In genomic region chr16:11329080-11329491, GRCh38 we compare ENCODE assay signal across 8 cellular contexts. TPM values are rescaled to one million over a fixed set of nuclear protein-coding genes. Genes with fewer than 3 reads are reported as not detected.
DNase-seq lines count a peak whose midpoint lies in the region; ATAC-seq and TF ChIP-seq lines count a peak whose summit lies in the region.

No MANE protein-coding gene starts in this region.

- H3K36me3 Mint-ChIP-seq in activated CD4-positive, alpha-beta memory T cell treated with anti-CD3 and anti-CD28 coated beads, Interleukin-2, amount 10 ng/mL, durations not matched to agents 7 days and 5 days (ENCODE audit: low read depth): peaks cover 9% of the 10 kb centered on the region

- CTCF ChIA-PET in HEK293 (lab: Yijun Ruan, JAX): no interaction called here
- CTCF ChIA-PET in activated CD4-positive, alpha-beta memory T cell treated with anti-CD3 and anti-CD28 coated beads, Interleukin-2, amount 10 ng/mL, durations not matched to agents 7 days and 5 days (lab: Charles Lee): interaction anchor here (0.7 to 1.0 kb wide), 3 partner anchors 43 to 73 kb away, joined by 3 to 4 read pairs (median 3); partner anchors contain the start of gene SOCS1

- H3K4me3 ChIP-seq in DND-41 (ENCODE audit: low read depth in 1 of 2, low read length in 2 of 2): no peak overlapping the region
- no peak overlapping the region for H3K4me3 ChIP-seq in HEK293 (ENCODE audit: low read depth, low read length)
- no peak overlapping the region for H3K4me3 ChIP-seq in mucosa of descending colon

- peak overlapping the region; percentile 30; the same call in 1 of the 2 replicates for H3K4me2 ChIP-seq in DND-41 (ENCODE audit: insufficient read depth, low read length)

- H3K79me2 ChIP-seq in DND-41 (ENCODE audit: insufficient read depth, low read length): no peaks in the 10 kb centered on the region

- DNase-seq in DND-41: no peak
- DNase-seq in activated CD4-positive, alpha-beta memory T cell treated with anti-CD3 and anti-CD28 coated beads, Interleukin-2, amount 10 ng/mL, durations not matched to agents 7 days and 5 days: no peak
- DNase-seq in mucosa of descending colon: no peak
- DNase-seq in NCI-H2171 (lab: John Stamatoyannopoulos, UW): no peak
- DNase-seq in AML-193 (lab: John Stamatoyannopoulos, UW): no peak
- DNase-seq in HUDEP-2 (lab: John Stamatoyannopoulos, UW; ENCODE audit: unreplicated experiment in 76 of 76): no peak

- peaks cover 16% of the 10 kb centered on the region for H3K27me3 Mint-ChIP-seq in activated CD4-positive, alpha-beta memory T cell treated with anti-CD3 and anti-CD28 coated beads, Interleukin-2, amount 10 ng/mL, durations not matched to agents 7 days and 5 days

- H3K9me3 ChIP-seq in DND-41 (ENCODE audit: insufficient read depth, low read length, severe bottlenecking) (no peaks in the 10 kb centered on the region), HEK293 (ENCODE audit: control insufficient read depth, insufficient read depth, low read depth, low read length) (no peaks in the 10 kb centered on the region), mucosa of descending colon (no peaks in the 10 kb centered on the region)

- H3K27ac Mint-ChIP-seq in activated CD4-positive, alpha-beta memory T cell treated with anti-CD3 and anti-CD28 coated beads, Interleukin-2, amount 10 ng/mL, durations not matched to agents 7 days and 5 days: peak overlapping the region; percentile 74

- peaks cover 3% of the 10 kb centered on the region; the same call in 1 of the 2 replicates for H4K20me1 ChIP-seq in DND-41 (ENCODE audit: insufficient read depth, low read length)

- H3K27ac ChIP-seq in DND-41 (ENCODE audit: low read length): no peak overlapping the region
- H3K27ac ChIP-seq in HEK293 (ENCODE audit: extremely low read depth, low read depth, low read length): no peak overlapping the region

- POLR2A ChIA-PET in HEK293 (lab: Yijun Ruan, JAX): interaction anchor here (0.9 to 2.8 kb wide), 2 partner anchors 17 to 73 kb away, joined by 8 to 16 read pairs; partner anchors contain the start of gene SOCS1
- POLR2A ChIA-PET in activated CD4-positive, alpha-beta memory T cell treated with anti-CD3 and anti-CD28 coated beads, Interleukin-2, amount 10 ng/mL, durations not matched to agents 7 days and 5 days (lab: Charles Lee): interaction anchor here (0.9 to 2.4 kb wide), 9 partner anchors 9 to 73 kb away, joined by 3 to 18 read pairs (median 5); partner anchors contain the start of gene SOCS1

- intact Hi-C loops in mucosa of descending colon (cut with DNase I, micrococcal nuclease): no loop called here

- peak overlapping the region; percentile 64 for H3K4me3 Mint-ChIP-seq in activated CD4-positive, alpha-beta memory T cell treated with anti-CD3 and anti-CD28 coated beads, Interleukin-2, amount 10 ng/mL, durations not matched to agents 7 days and 5 days

- H3K4me1 ChIP-seq in DND-41 (ENCODE audit: insufficient read depth, low read length): peaks cover 17% of the 10 kb centered on the region
- no peaks in the 10 kb centered on the region for H3K4me1 ChIP-seq in HEK293 (ENCODE audit: control insufficient read depth, insufficient read depth, low read length)
- H3K4me1 ChIP-seq in mucosa of descending colon (ENCODE audit: low read depth): peaks cover 3% of the 10 kb centered on the region

- no peak overlapping the region for H3K9ac ChIP-seq in DND-41 (ENCODE audit: low read depth, low read length)

- TF ChIP-seq CTCF in DND-41 (IDR thresholded peaks at IDR 0.05; ENCODE audit: borderline replicate concordance, extremely low read depth, low read length, poor library complexity, severe bottlenecking): no peak
- no peak for TF ChIP-seq CTCF in HEK293 (tag by site-specific recombination; IDR thresholded peaks at IDR 0.05)
- TF ChIP-seq CTCF in mucosa of descending colon (IDR thresholded peaks at IDR 0.05): no peak

- ATAC-seq in DND-41 (ENCODE audit: insufficient read depth, low read depth) (0 out of 3 replicates have a peak, but pooled peaks have one; percentile 18), mucosa of descending colon (peak; percentile 18), GM21717 (IDR thresholded peaks at IDR 0.05; ENCODE audit: unreplicated experiment) (no peak)

- H3K27me3 ChIP-seq in DND-41 (ENCODE audit: insufficient read depth, low read length, poor library complexity): no peaks in the 10 kb centered on the region

- H3K36me3 ChIP-seq in DND-41 (ENCODE audit: insufficient read depth, low read length) (no peaks in the 10 kb centered on the region), HEK293 (ENCODE audit: control insufficient read depth in 2 of 2, insufficient read depth in 1 of 2, low read length in 2 of 2) (no peaks in the 10 kb centered on the region), mucosa of descending colon (ENCODE audit: low read depth) (no peaks in the 10 kb centered on the region)

- no peak overlapping the region for H2AFZ ChIP-seq in DND-41 (ENCODE audit: low read depth, low read length)

- H3K4me1 Mint-ChIP-seq in activated CD4-positive, alpha-beta memory T cell treated with anti-CD3 and anti-CD28 coated beads, Interleukin-2, amount 10 ng/mL, durations not matched to agents 7 days and 5 days: peaks cover 52% of the 10 kb centered on the region

- H3K9me3 Mint-ChIP-seq in activated CD4-positive, alpha-beta memory T cell treated with anti-CD3 and anti-CD28 coated beads, Interleukin-2, amount 10 ng/mL, durations not matched to agents 7 days and 5 days: peaks cover 7% of the 10 kb centered on the region

TF ChIP-seq in HEK293, 187 proteins besides CTCF, POLR2A, EP300 and RAD21:
- TF ChIP-seq ZSCAN16 (tag by site-specific recombination; IDR thresholded peaks at IDR 0.05) (no peak), INSM2 (tag by site-specific recombination; IDR thresholded peaks at IDR 0.05) (no peak), PRDM1 (tag by site-specific recombination; IDR thresholded peaks at IDR 0.05) (peak; percentile 60), ZBTB44 (tag by site-specific recombination; IDR thresholded peaks at IDR 0.05) (no peak), ZNF580 (tag by site-specific recombination; IDR thresholded peaks at IDR 0.05) (no peak)

RNA-seq across cellular contexts. Expression of gene RMI2, which starts 16.2 kb away (rescaled TPM):
- total RNA-seq in activated CD4-positive, alpha-beta memory T cell treated with anti-CD3 and anti-CD28 coated beads, Interleukin-2, amount 10 ng/mL, durations not matched to agents 7 days and 5 days: 10 to 100 TPM; 45.9 to 46.6 TPM
- 10 to 100 TPM in 1 of 3 donors, 1 to 10 TPM in 2; 2.1 to 12.1 (median 7.0) TPM for total RNA-seq in mucosa of descending colon

RNA-seq across cellular contexts. Expression of gene PRM1, which starts 48.0 kb away (rescaled TPM):
- not detected for total RNA-seq in activated CD4-positive, alpha-beta memory T cell treated with anti-CD3 and anti-CD28 coated beads, Interleukin-2, amount 10 ng/mL, durations not matched to agents 7 days and 5 days
- total RNA-seq in mucosa of descending colon: not detected

RNA-seq across cellular contexts. Expression of gene PRM2, which starts 52.8 kb away (rescaled TPM):
- total RNA-seq in activated CD4-positive, alpha-beta memory T cell treated with anti-CD3 and anti-CD28 coated beads, Interleukin-2, amount 10 ng/mL, durations not matched to agents 7 days and 5 days: not detected
- not detected for total RNA-seq in mucosa of descending colon

RNA-seq across cellular contexts. Expression of gene PRM3, which starts 55.7 kb away (rescaled TPM):
- total RNA-seq in activated CD4-positive, alpha-beta memory T cell treated with anti-CD3 and anti-CD28 coated beads, Interleukin-2, amount 10 ng/mL, durations not matched to agents 7 days and 5 days: not detected
- total RNA-seq in mucosa of descending colon: not detected

RNA-seq across cellular contexts. Expression of gene TNP2, which starts 60.0 kb away (rescaled TPM):
- not detected for total RNA-seq in activated CD4-positive, alpha-beta memory T cell treated with anti-CD3 and anti-CD28 coated beads, Interleukin-2, amount 10 ng/mL, durations not matched to agents 7 days and 5 days
- not detected for total RNA-seq in mucosa of descending colon
